Comparison of ENCODE assay signal across 8 cellular contexts in the genomic region with DNA sequence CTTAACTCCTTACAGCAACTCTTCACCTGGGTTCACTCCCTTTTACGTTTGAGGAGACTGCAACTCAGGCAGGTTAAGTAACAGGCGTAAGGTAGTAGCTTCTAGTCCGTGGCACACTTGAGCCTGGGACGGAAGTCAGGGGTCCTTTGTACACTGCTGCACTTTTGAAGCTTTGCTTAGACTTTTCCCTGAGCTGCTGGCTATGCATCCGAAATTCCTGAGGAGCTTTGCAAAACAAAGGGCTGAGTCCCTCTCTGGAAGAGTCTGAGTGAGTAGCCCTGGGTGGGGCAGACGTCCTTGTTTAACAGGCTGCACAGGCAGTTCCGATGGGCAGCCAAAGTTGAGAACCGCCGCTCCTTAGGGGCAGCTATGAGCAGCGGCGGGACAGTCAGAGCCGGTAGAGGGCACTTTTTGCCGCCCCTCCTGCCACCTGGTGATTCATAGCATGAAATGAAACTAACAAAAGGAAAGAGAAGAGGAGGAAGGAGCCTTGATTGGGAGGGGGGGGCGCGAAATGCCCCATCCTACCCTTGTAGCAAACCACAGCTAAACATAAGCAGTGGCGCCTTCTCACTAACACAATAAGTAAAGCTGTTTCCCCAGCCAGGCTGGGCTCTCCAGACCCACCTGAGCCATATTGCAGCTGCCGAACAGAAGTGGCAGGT. TPM values are rescaled to one million over a fixed set of nuclear protein-coding genes. Genes with fewer than 3 reads are reported as not detected.
DNase-seq lines count a peak whose midpoint lies in the region; ATAC-seq and TF ChIP-seq lines count a peak whose summit lies in the region.

No MANE protein-coding gene starts in this region.

- H3K9ac ChIP-seq in DND-41 (ENCODE audit: low read depth, low read length): peak overlapping the region; percentile 84
- H3K9ac ChIP-seq in colonic mucosa (ENCODE audit: low read depth in 2 of 2, low read length in 2 of 2): peak overlapping the region; percentile 88 to 90

- intact Hi-C loops in colonic mucosa (cut with DNase I) (no loop called here), lower leg skin (cut with DNase I; ENCODE audit: low total_unique reads) (no loop called here)

- peaks cover 55% of the 10 kb centered on the region for H4K20me1 ChIP-seq in DND-41 (ENCODE audit: insufficient read depth, low read length)

- peak; percentile 80 for DNase-seq in DND-41
- DNase-seq in LHCN-M2 (ENCODE audit: low read depth): peak; percentile 72
- DNase-seq in activated CD4-positive, alpha-beta T cell treated with anti-CD3 and anti-CD28 coated beads for 1 hour: peak; percentile 60
- DNase-seq in colonic mucosa: peak; percentile 72
- peak; percentile 37 to 88 for DNase-seq in lower leg skin (ENCODE audit: low spot score in 2 of 2)
- peak in 2 of 3 donors; percentile 42 to 63 for DNase-seq in stimulated activated CD4-positive, alpha-beta T cell treated with anti-CD3 and anti-CD28 coated beads, TNF-alpha, amount 100 ng/mL, for 48 hours (ENCODE audit: low read depth in 3 of 3)
- DNase-seq in NCI-H524 treated with DMSO at 0.1 percent for 48 hours (lab: John Stamatoyannopoulos, UW): no peak

- TF ChIP-seq POLR2A in lower leg skin (IDR thresholded peaks at IDR 0.05): no peak

- peak; percentile 60 for ATAC-seq in DND-41 (ENCODE audit: insufficient read depth, low read depth)
- ATAC-seq in GM21528 (IDR thresholded peaks at IDR 0.05; ENCODE audit: low FRiP score, unreplicated experiment): peak; percentile 46

- H3K79me2 ChIP-seq in DND-41 (ENCODE audit: insufficient read depth, low read length): peaks cover 59% of the 10 kb centered on the region

- peak overlapping the region; percentile 96 for H3K4me2 ChIP-seq in DND-41 (ENCODE audit: insufficient read depth, low read length)

- H2AFZ ChIP-seq in DND-41 (ENCODE audit: low read depth, low read length): peak overlapping the region; percentile 51

- no peaks in the 10 kb centered on the region for H3K27me3 ChIP-seq in DND-41 (ENCODE audit: insufficient read depth, low read length, poor library complexity)
- H3K27me3 ChIP-seq in colonic mucosa: no peaks in the 10 kb centered on the region

- H3K4me1 ChIP-seq in DND-41 (ENCODE audit: insufficient read depth, low read length) (peaks cover 36% of the 10 kb centered on the region), colonic mucosa (peaks cover 4% of the 10 kb centered on the region)

- TF ChIP-seq CTCF in DND-41 (IDR thresholded peaks at IDR 0.05; ENCODE audit: borderline replicate concordance, extremely low read depth, low read length, poor library complexity, severe bottlenecking): peak; percentile 62
- no peak for TF ChIP-seq CTCF in colonic mucosa (IDR thresholded peaks at IDR 0.05)
- no peak for TF ChIP-seq CTCF in lower leg skin (IDR thresholded peaks at IDR 0.05)

- 6 to 10% methylated on average over 17 of the region's 17 CpGs for WGBS in lower leg skin, 2 donors

- H3K36me3 ChIP-seq in DND-41 (ENCODE audit: insufficient read depth, low read length) (peaks cover 30% of the 10 kb centered on the region), colonic mucosa (peaks cover 6% of the 10 kb centered on the region)

- H3K9me3 ChIP-seq in DND-41 (ENCODE audit: insufficient read depth, low read length, severe bottlenecking) (no peaks in the 10 kb centered on the region), colonic mucosa (no peaks in the 10 kb centered on the region)

- H3K27ac ChIP-seq in DND-41 (ENCODE audit: low read length) (peak overlapping the region; percentile 98), colonic mucosa (peak overlapping the region; percentile 73)

- H3K4me3 ChIP-seq in DND-41 (ENCODE audit: low read depth in 1 of 2, low read length in 2 of 2) (peak overlapping the region; percentile 54 to 89), colonic mucosa (peak overlapping the region; percentile 78), lower leg skin (ENCODE audit: low read depth, poor library complexity, severe bottlenecking) (peak overlapping the region; percentile 13)

RNA-seq across cellular contexts. Expression of a gene that starts 1.4 kb away (rescaled TPM):
- 85.0 and 94.1 TPM in 2 replicates for total RNA-seq in LHCN-M2 (2014; rRNA removed)
- 106 TPM for polyA plus RNA-seq in LHCN-M2 (2012)
- 10 to 100 TPM; 35.0 to 53.4 TPM for total RNA-seq in colonic mucosa
- total RNA-seq in lower leg skin: 100 to 1,000 TPM in 1 of 4 donors, 10 to 100 TPM in 3; 62.1 to 101 (median 81.8) TPM

RNA-seq across cellular contexts. Expression of a gene that starts 8.9 kb away (rescaled TPM):
- total RNA-seq in LHCN-M2 (2014; rRNA removed): 36.7 and 41.1 TPM in 2 replicates
- 24.2 TPM for polyA plus RNA-seq in LHCN-M2 (2012)
- 10 to 100 TPM; 12.3 to 20.7 TPM for total RNA-seq in colonic mucosa
- total RNA-seq in lower leg skin: 10 to 100 TPM in 1 of 4 donors, 1 to 10 TPM in 3; 2.9 to 13.7 (median 5.3) TPM

RNA-seq across cellular contexts. Expression of a gene that starts 9.0 kb away (rescaled TPM):
- total RNA-seq in LHCN-M2 (2014; rRNA removed) (79.7 and 97.3 TPM in 2 replicates), colonic mucosa (100 to 1,000 TPM in 1 of 2 donors, 10 to 100 TPM in 1; 59.3 to 172 TPM), lower leg skin (100 to 1,000 TPM in 3 of 4 donors, 10 to 100 TPM in 1; 75.3 to 119 (median 108) TPM)
- 66.6 TPM for polyA plus RNA-seq in LHCN-M2 (2012)

RNA-seq across cellular contexts. Expression of a gene that starts 36.6 kb away (rescaled TPM):
- 4.2 and 8.6 TPM in 2 replicates for total RNA-seq in LHCN-M2 (2014; rRNA removed)
- polyA plus RNA-seq in LHCN-M2 (2012): 14.4 TPM
- 10 to 100 TPM in 1 of 2 donors, 1 to 10 TPM in 1; 6.6 to 14.4 TPM for total RNA-seq in colonic mucosa
- 1 to 10 TPM; 4.4 to 7.4 (median 5.4) TPM for total RNA-seq in lower leg skin

RNA-seq across cellular contexts. Expression of a gene that starts 48.0 kb away (rescaled TPM):
- total RNA-seq in LHCN-M2 (2014; rRNA removed): 0.57 TPM in 1 of 2 replicates, not detected in the other
- polyA plus RNA-seq in LHCN-M2 (2012): 0.18 TPM
- total RNA-seq in colonic mucosa: under 1 TPM in 1 of 2 donors, not detected in 1; 0.35 TPM
- under 1 TPM in 2 of 4 donors, not detected in 2; 0.25 to 0.26 TPM for total RNA-seq in lower leg skin

Comparison
In these comparisons a context has a peak if more than half of its experiments do, and no peak if none do; other contexts are left out.
1. H3K4me3 ChIP-seq: peak in every context shown above with its lines; median percentile 78 in colonic mucosa; 72 in DND-41; 13 in lower leg skin.